7 cellular contexts compared by ENCODE assay signal in genomic region chr13:112209266-112209665, GRCh38.
"Had no signal": no experiment of that assay in that cellular context is flagged by ENCODE, and none has a peak within 500 bp of the region (broad histone marks: within the 10 kb centered on the region; RNA-seq: fewer than 3 reads in every experiment).

No MANE protein-coding gene starts in this region.

- FAIRE-seq: HTR-8/SVneo, K562 had no signal

- H2AFZ ChIP-seq: GM23248 had no signal

- H3K4me1 ChIP-seq: HAP-1 had no signal

- H3K27ac ChIP-seq: GM23248 had no signal

- H3K9me3 ChIP-seq: HAP-1 had no signal

- H3K36me3 ChIP-seq: HAP-1 had no signal

- H3K4me3 ChIP-seq: GM23248, HAP-1, K562 had no signal

- H3K9ac ChIP-seq: GM23248 had no signal

- DNase-seq: GM23248, GOT3, H7, IMR-90 had no signal
